ENCODE assay signal across 1 cellular context in genomic region chr16:11205065-11205699, GRCh38.
A peak's percentile ranks its signal among the peaks of the same experiment; 100 is the strongest.
TF ChIP-seq lines count a peak whose summit lies in the region.

No MANE protein-coding gene starts in this region.

TF ChIP-seq in HepG2, 621 proteins besides CTCF, POLR2A, EP300 and RAD21 (continued from another document):
- 0 out of 2 replicates have a peak, but pooled peaks have one; percentile 17 for TF ChIP-seq HNF1B (CRISPR knock-in tag; IDR thresholded peaks at IDR 0.05)
- TF ChIP-seq ZNF251 (CRISPR knock-in tag; IDR thresholded peaks at IDR 0.05): no peak
- peak; percentile 3; the same call in 1 of the 2 replicates for TF ChIP-seq HDAC2 (CRISPR knock-in tag; IDR thresholded peaks at IDR 0.05)
- TF ChIP-seq NRL (CRISPR knock-in tag; IDR thresholded peaks at IDR 0.05; ENCODE audit: borderline replicate concordance): peak; percentile 41; the same call in 1 of the 2 replicates
- no peak for TF ChIP-seq ZNF598 (CRISPR knock-in tag; IDR thresholded peaks at IDR 0.05; ENCODE audit: borderline replicate concordance)
- 0 out of 2 replicates have a peak, but pooled peaks have one; percentile 11 for TF ChIP-seq ZNF609 (CRISPR knock-in tag; IDR thresholded peaks at IDR 0.05; ENCODE audit: borderline replicate concordance)
- TF ChIP-seq ZFP36L2 (CRISPR knock-in tag; IDR thresholded peaks at IDR 0.05): no peak
- TF ChIP-seq ZNF691 (CRISPR knock-in tag; IDR thresholded peaks at IDR 0.05; ENCODE audit: borderline replicate concordance, low read depth): peak; percentile 27; the same call in 1 of the 2 replicates
- TF ChIP-seq KDM1A (CRISPR knock-in tag; IDR thresholded peaks at IDR 0.05): peak; percentile 95
- TF ChIP-seq ZNF280B (CRISPR knock-in tag; IDR thresholded peaks at IDR 0.05; ENCODE audit: borderline replicate concordance): 0 out of 2 replicates have a peak, but pooled peaks have one; percentile 8
- no peak for TF ChIP-seq ZNF510 (CRISPR knock-in tag; IDR thresholded peaks at IDR 0.05; ENCODE audit: low read depth)
- TF ChIP-seq MXD1 (CRISPR knock-in tag; IDR thresholded peaks at IDR 0.05): no peak
- no peak for TF ChIP-seq HNF4G (IDR thresholded peaks at IDR 0.05; ENCODE audit: borderline replicate concordance, low read depth, low read length)
- no peak for TF ChIP-seq HNF4G (CRISPR knock-in tag; IDR thresholded peaks at IDR 0.05; ENCODE audit: borderline replicate concordance, low read depth)
- TF ChIP-seq ZNF646 (CRISPR knock-in tag; IDR thresholded peaks at IDR 0.05): no peak
- TF ChIP-seq GLI4 (CRISPR knock-in tag; IDR thresholded peaks at IDR 0.05; ENCODE audit: borderline replicate concordance): no peak
- peak; percentile 62; the same call in 1 of the 2 replicates for TF ChIP-seq ZNF3 (CRISPR knock-in tag; IDR thresholded peaks at IDR 0.05)
- TF ChIP-seq ELF4 (CRISPR knock-in tag; IDR thresholded peaks at IDR 0.05; ENCODE audit: borderline replicate concordance): no peak
